ENCODE assay signal across 19 cellular contexts in the genomic region with DNA sequence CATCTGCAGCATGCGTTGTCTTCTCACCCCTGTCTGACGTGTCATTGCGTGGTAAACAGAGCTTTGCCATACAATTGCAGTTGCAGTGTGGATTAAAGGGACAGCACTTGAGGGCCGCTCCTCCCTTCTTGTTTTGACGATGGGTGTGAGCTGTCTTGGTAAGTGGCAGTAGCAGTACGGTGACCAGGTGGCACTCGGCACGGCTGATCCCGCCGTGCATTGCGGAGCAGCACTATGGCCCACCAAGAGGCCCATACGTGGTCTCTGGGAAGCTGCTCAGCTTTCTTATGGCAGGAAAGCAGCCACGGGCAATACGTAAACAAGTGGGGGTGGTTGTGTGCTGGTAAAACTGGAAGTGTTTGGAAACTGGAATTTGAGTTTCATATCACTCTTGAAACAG.
"Had no signal": no experiment of that assay in that cellular context is flagged by ENCODE, and none has a peak within 500 bp of the region (broad histone marks: within the 10 kb centered on the region; RNA-seq: fewer than 3 reads in every experiment).

No MANE protein-coding gene starts in this region.

- H3K4me3 ChIP-seq: right atrium auricular region, tibial nerve, vagina had no signal

- H3K27me3 Mint-ChIP-seq: activated naive CD8-positive, alpha-beta T cell; effector memory CD8-positive, alpha-beta T cell; progenitor cell of endocrine pancreas; stimulated activated naive CD8-positive, alpha-beta T cell treated with anti-CD3 and anti-CD28 coated beads, Interleukin-15, Interleukin-2, amounts not matched to agents 100 ng/mL and 50 ng/mL, for 24 hours had no signal

- ATAC-seq: effector memory CD8-positive, alpha-beta T cell; foreskin keratinocyte had no signal

- H3K27ac ChIP-seq: foreskin keratinocyte, right atrium auricular region, tibial nerve, vagina had no signal

- H3K27me3 ChIP-seq: foreskin keratinocyte, right atrium auricular region, tibial nerve, vagina had no signal

- H3K27ac Mint-ChIP-seq: activated naive CD8-positive, alpha-beta T cell; effector memory CD8-positive, alpha-beta T cell; progenitor cell of endocrine pancreas; stimulated activated naive CD8-positive, alpha-beta T cell treated with anti-CD3 and anti-CD28 coated beads, Interleukin-15, Interleukin-2, amounts not matched to agents 100 ng/mL and 50 ng/mL, for 24 hours had no signal

- DNase-seq: activated CD4-positive, alpha-beta T cell treated with anti-CD3 and anti-CD28 coated beads, Interleukin-2, amount 50 U/mL, for 1 hour; activated CD4-positive, CD25-positive, alpha-beta regulatory T cell; activated CD8-positive, alpha-beta memory T cell treated with anti-CD3 and anti-CD28 coated beads for 24 hours; activated CD8-positive, alpha-beta memory T cell treated with anti-CD3 and anti-CD28 coated beads, Interleukin-2, amount 50 U/mL, for 48 hours; activated gamma-delta T cell; amniotic stem cell; effector memory CD8-positive, alpha-beta T cell; foreskin keratinocyte; hippocampal formation; midbrain; stimulated activated CD4-positive, alpha-beta T cell treated with anti-CD3 and anti-CD28 coated beads, Interleukin-15, amount 100 ng/mL, for 24 hours; stimulated activated CD4-positive, alpha-beta T cell treated with anti-CD3 and anti-CD28 coated beads, Interleukin-2, amount 100 ng/mL, for 48 hours had no signal

- H3K9me3 ChIP-seq: right atrium auricular region, tibial nerve, vagina had no signal

- H3K9me3 Mint-ChIP-seq: effector memory CD8-positive, alpha-beta T cell; neural crest cell; stimulated activated naive CD8-positive, alpha-beta T cell treated with anti-CD3 and anti-CD28 coated beads, Interleukin-15, Interleukin-2, amounts not matched to agents 100 ng/mL and 50 ng/mL, for 24 hours had no signal

- H3K4me3 Mint-ChIP-seq: activated naive CD8-positive, alpha-beta T cell; effector memory CD8-positive, alpha-beta T cell; neural crest cell; stimulated activated naive CD8-positive, alpha-beta T cell treated with anti-CD3 and anti-CD28 coated beads, Interleukin-15, Interleukin-2, amounts not matched to agents 100 ng/mL and 50 ng/mL, for 24 hours had no signal
